In the genomic region with DNA sequence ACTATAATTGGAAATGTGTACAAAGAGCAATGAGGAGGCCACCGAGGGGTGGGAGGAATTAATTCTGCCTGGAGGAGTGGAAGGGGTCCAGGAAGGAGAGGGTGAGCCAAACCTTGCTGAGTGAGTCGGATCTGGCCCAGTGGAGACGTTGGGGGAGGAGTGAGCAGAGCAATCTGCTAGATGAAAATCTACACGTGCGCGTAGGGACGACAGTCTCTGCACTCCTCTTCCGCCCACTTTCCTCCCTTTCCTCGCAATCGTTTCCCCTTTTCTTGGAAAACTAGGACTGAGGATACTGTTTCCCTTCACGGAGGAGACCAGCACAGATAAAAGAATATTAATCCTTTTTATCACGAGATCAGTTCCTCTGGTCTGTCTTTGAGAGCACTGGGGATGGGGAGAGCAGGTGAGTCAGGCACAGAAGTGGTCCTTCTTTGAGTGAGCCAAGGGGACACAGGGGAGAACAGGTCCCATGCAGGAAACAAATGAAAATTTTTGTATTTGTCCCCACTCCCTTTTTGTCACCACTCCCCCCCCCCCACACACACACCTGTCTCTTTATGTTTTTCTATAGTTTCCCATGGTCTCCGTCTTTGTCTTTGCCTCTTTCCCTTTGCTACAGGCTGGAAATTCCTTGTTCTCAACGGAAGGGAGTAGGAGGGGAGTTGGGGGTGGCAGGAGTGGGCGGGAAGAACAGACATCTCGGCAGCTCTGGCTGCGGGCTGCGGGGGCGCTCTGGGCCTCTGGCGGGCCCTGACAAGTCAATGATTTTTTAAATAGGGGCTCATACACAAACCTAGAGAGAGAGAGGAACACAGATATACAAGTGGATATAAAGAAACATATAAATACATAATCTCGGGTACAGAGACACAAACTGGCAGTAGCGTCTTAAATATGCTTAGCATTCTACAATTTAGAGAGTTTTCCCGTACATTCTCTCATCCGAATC, we compare ENCODE assay signal across 1 cellular context.
TF ChIP-seq lines count a peak whose summit lies in the region.

No MANE protein-coding gene starts in this region.

TF ChIP-seq in HepG2, 621 proteins besides CTCF, POLR2A, EP300 and RAD21 (continues in another document):
- TF ChIP-seq, protein P1, sequence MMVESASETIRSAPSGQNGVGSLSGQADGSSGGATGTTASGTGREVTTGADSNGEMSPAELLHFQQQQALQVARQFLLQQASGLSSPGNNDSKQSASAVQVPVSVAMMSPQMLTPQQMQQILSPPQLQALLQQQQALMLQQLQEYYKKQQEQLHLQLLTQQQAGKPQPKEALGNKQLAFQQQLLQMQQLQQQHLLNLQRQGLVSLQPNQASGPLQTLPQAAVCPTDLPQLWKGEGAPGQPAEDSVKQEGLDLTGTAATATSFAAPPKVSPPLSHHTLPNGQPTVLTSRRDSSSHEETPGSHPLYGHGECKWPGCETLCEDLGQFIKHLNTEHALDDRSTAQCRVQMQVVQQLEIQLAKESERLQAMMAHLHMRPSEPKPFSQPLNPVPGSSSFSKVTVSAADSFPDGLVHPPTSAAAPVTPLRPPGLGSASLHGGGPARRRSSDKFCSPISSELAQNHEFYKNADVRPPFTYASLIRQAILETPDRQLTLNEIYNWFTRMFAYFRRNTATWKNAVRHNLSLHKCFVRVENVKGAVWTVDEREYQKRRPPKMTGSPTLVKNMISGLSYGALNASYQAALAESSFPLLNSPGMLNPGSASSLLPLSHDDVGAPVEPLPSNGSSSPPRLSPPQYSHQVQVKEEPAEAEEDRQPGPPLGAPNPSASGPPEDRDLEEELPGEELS (CRISPR knock-in tag; IDR thresholded peaks at IDR 0.05): no peak
- TF ChIP-seq ZNF253 (CRISPR knock-in tag; IDR thresholded peaks at IDR 0.05; ENCODE audit: borderline replicate concordance): no peak
- TF ChIP-seq ZNF124 (CRISPR knock-in tag; IDR thresholded peaks at IDR 0.05): no peak
- no peak for TF ChIP-seq ZNF33B (CRISPR knock-in tag; IDR thresholded peaks at IDR 0.05)
- TF ChIP-seq, protein P2, sequence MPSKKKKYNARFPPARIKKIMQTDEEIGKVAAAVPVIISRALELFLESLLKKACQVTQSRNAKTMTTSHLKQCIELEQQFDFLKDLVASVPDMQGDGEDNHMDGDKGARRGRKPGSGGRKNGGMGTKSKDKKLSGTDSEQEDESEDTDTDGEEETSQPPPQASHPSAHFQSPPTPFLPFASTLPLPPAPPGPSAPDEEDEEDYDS (CRISPR knock-in tag; IDR thresholded peaks at IDR 0.05): no peak
- no peak for TF ChIP-seq SMAD9 (CRISPR knock-in tag; IDR thresholded peaks at IDR 0.05)
- TF ChIP-seq SP4 (CRISPR knock-in tag; IDR thresholded peaks at IDR 0.05): 0 out of 2 replicates have a peak, but pooled peaks have one; percentile 28
- TF ChIP-seq, protein P3, sequence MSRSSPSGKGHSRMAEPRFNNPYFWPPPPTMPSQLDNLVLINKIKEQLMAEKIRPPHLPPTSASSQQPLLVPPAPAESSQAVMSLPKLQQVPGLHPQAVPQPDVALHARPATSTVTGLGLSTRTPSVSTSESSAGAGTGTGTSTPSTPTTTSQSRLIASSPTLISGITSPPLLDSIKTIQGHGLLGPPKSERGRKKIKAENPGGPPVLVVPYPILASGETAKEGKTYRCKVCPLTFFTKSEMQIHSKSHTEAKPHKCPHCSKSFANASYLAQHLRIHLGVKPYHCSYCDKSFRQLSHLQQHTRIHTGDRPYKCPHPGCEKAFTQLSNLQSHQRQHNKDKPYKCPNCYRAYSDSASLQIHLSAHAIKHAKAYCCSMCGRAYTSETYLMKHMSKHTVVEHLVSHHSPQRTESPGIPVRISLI (CRISPR knock-in tag; IDR thresholded peaks at IDR 0.05; ENCODE audit: borderline replicate concordance): no peak
- TF ChIP-seq, protein P4, sequence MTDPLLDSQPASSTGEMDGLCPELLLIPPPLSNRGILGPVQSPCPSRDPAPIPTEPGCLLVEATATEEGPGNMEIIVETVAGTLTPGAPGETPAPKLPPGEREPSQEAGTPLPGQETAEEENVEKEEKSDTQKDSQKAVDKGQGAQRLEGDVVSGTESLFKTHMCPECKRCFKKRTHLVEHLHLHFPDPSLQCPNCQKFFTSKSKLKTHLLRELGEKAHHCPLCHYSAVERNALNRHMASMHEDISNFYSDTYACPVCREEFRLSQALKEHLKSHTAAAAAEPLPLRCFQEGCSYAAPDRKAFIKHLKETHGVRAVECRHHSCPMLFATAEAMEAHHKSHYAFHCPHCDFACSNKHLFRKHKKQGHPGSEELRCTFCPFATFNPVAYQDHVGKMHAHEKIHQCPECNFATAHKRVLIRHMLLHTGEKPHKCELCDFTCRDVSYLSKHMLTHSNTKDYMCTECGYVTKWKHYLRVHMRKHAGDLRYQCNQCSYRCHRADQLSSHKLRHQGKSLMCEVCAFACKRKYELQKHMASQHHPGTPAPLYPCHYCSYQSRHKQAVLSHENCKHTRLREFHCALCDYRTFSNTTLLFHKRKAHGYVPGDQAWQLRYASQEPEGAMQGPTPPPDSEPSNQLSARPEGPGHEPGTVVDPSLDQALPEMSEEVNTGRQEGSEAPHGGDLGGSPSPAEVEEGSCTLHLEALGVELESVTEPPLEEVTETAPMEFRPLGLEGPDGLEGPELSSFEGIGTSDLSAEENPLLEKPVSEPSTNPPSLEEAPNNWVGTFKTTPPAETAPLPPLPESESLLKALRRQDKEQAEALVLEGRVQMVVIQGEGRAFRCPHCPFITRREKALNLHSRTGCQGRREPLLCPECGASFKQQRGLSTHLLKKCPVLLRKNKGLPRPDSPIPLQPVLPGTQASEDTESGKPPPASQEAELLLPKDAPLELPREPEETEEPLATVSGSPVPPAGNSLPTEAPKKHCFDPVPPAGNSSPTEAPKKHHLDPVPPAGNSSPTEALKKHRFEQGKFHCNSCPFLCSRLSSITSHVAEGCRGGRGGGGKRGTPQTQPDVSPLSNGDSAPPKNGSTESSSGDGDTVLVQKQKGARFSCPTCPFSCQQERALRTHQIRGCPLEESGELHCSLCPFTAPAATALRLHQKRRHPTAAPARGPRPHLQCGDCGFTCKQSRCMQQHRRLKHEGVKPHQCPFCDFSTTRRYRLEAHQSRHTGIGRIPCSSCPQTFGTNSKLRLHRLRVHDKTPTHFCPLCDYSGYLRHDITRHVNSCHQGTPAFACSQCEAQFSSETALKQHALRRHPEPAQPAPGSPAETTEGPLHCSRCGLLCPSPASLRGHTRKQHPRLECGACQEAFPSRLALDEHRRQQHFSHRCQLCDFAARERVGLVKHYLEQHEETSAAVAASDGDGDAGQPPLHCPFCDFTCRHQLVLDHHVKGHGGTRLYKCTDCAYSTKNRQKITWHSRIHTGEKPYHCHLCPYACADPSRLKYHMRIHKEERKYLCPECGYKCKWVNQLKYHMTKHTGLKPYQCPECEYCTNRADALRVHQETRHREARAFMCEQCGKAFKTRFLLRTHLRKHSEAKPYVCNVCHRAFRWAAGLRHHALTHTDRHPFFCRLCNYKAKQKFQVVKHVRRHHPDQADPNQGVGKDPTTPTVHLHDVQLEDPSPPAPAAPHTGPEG (CRISPR knock-in tag; IDR thresholded peaks at IDR 0.05): no peak
- no peak for TF ChIP-seq FOXC1 (CRISPR knock-in tag; IDR thresholded peaks at IDR 0.05; ENCODE audit: borderline replicate concordance)
- TF ChIP-seq SSRP1 (CRISPR knock-in tag; IDR thresholded peaks at IDR 0.05): no peak
- TF ChIP-seq ZNF790 (CRISPR knock-in tag; IDR thresholded peaks at IDR 0.05; ENCODE audit: borderline replicate concordance): no peak
- no peak for TF ChIP-seq ZSCAN12 (CRISPR knock-in tag; IDR thresholded peaks at IDR 0.05)
- no peak for TF ChIP-seq NFKBIZ (CRISPR knock-in tag; IDR thresholded peaks at IDR 0.05)
- no peak for TF ChIP-seq ZNF260 (CRISPR knock-in tag; IDR thresholded peaks at IDR 0.05; ENCODE audit: borderline replicate concordance, low read depth)
- no peak for TF ChIP-seq ZFYVE20 (CRISPR knock-in tag; IDR thresholded peaks at IDR 0.05; ENCODE audit: borderline replicate concordance, low read depth)
- no peak for TF ChIP-seq ZBTB38 (CRISPR knock-in tag; IDR thresholded peaks at IDR 0.05)
- no peak for TF ChIP-seq NBN (conservative IDR thresholded peaks at IDR 0.05)
- TF ChIP-seq SIX1 (CRISPR knock-in tag; IDR thresholded peaks at IDR 0.05; ENCODE audit: borderline replicate concordance): no peak
- no peak for TF ChIP-seq IKZF1 (IDR thresholded peaks at IDR 0.05)
- TF ChIP-seq, protein P5, sequence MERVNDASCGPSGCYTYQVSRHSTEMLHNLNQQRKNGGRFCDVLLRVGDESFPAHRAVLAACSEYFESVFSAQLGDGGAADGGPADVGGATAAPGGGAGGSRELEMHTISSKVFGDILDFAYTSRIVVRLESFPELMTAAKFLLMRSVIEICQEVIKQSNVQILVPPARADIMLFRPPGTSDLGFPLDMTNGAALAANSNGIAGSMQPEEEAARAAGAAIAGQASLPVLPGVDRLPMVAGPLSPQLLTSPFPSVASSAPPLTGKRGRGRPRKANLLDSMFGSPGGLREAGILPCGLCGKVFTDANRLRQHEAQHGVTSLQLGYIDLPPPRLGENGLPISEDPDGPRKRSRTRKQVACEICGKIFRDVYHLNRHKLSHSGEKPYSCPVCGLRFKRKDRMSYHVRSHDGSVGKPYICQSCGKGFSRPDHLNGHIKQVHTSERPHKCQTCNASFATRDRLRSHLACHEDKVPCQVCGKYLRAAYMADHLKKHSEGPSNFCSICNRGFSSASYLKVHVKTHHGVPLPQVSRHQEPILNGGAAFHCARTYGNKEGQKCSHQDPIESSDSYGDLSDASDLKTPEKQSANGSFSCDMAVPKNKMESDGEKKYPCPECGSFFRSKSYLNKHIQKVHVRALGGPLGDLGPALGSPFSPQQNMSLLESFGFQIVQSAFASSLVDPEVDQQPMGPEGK (CRISPR knock-in tag; IDR thresholded peaks at IDR 0.05): peak; percentile 56
- TF ChIP-seq SKI (IDR thresholded peaks at IDR 0.05; ENCODE audit: partially characterized antibody): no peak
- TF ChIP-seq ZNF615 (CRISPR knock-in tag; IDR thresholded peaks at IDR 0.05; ENCODE audit: borderline replicate concordance): no peak
- no peak for TF ChIP-seq JARID2 (CRISPR knock-in tag; IDR thresholded peaks at IDR 0.05; ENCODE audit: insufficient replicate concordance)
- TF ChIP-seq, protein P6, sequence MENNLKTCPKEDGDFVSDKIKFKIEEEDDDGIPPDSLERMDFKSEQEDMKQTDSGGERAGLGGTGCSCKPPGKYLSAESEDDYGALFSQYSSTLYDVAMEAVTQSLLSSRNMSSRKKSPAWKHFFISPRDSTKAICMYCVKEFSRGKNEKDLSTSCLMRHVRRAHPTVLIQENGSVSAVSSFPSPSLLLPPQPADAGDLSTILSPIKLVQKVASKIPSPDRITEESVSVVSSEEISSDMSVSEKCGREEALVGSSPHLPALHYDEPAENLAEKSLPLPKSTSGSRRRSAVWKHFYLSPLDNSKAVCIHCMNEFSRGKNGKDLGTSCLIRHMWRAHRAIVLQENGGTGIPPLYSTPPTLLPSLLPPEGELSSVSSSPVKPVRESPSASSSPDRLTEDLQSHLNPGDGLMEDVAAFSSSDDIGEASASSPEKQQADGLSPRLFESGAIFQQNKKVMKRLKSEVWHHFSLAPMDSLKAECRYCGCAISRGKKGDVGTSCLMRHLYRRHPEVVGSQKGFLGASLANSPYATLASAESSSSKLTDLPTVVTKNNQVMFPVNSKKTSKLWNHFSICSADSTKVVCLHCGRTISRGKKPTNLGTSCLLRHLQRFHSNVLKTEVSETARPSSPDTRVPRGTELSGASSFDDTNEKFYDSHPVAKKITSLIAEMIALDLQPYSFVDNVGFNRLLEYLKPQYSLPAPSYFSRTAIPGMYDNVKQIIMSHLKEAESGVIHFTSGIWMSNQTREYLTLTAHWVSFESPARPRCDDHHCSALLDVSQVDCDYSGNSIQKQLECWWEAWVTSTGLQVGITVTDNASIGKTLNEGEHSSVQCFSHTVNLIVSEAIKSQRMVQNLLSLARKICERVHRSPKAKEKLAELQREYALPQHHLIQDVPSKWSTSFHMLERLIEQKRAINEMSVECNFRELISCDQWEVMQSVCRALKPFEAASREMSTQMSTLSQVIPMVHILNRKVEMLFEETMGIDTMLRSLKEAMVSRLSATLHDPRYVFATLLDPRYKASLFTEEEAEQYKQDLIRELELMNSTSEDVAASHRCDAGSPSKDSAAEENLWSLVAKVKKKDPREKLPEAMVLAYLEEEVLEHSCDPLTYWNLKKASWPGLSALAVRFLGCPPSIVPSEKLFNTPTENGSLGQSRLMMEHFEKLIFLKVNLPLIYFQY (CRISPR knock-in tag; IDR thresholded peaks at IDR 0.05; ENCODE audit: borderline replicate concordance): no peak
- TF ChIP-seq RBAK (CRISPR knock-in tag; IDR thresholded peaks at IDR 0.05): no peak
- TF ChIP-seq ZNF670 (CRISPR knock-in tag; IDR thresholded peaks at IDR 0.05; ENCODE audit: borderline replicate concordance): no peak
- TF ChIP-seq GABPB1 (CRISPR knock-in tag; IDR thresholded peaks at IDR 0.05): no peak
- no peak for TF ChIP-seq GTF3A (CRISPR knock-in tag; conservative IDR thresholded peaks at IDR 0.05)
- no peak for TF ChIP-seq RFX5 (IDR thresholded peaks at IDR 0.05; ENCODE audit: low read depth, low read length)
- TF ChIP-seq, protein P7, sequence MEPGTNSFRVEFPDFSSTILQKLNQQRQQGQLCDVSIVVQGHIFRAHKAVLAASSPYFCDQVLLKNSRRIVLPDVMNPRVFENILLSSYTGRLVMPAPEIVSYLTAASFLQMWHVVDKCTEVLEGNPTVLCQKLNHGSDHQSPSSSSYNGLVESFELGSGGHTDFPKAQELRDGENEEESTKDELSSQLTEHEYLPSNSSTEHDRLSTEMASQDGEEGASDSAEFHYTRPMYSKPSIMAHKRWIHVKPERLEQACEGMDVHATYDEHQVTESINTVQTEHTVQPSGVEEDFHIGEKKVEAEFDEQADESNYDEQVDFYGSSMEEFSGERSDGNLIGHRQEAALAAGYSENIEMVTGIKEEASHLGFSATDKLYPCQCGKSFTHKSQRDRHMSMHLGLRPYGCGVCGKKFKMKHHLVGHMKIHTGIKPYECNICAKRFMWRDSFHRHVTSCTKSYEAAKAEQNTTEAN (CRISPR knock-in tag; conservative IDR thresholded peaks at IDR 0.05): no peak
- TF ChIP-seq, protein P8, sequence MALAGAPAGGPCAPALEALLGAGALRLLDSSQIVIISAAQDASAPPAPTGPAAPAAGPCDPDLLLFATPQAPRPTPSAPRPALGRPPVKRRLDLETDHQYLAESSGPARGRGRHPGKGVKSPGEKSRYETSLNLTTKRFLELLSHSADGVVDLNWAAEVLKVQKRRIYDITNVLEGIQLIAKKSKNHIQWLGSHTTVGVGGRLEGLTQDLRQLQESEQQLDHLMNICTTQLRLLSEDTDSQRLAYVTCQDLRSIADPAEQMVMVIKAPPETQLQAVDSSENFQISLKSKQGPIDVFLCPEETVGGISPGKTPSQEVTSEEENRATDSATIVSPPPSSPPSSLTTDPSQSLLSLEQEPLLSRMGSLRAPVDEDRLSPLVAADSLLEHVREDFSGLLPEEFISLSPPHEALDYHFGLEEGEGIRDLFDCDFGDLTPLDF (CRISPR knock-in tag; IDR thresholded peaks at IDR 0.05): no peak
- TF ChIP-seq, protein P9, sequence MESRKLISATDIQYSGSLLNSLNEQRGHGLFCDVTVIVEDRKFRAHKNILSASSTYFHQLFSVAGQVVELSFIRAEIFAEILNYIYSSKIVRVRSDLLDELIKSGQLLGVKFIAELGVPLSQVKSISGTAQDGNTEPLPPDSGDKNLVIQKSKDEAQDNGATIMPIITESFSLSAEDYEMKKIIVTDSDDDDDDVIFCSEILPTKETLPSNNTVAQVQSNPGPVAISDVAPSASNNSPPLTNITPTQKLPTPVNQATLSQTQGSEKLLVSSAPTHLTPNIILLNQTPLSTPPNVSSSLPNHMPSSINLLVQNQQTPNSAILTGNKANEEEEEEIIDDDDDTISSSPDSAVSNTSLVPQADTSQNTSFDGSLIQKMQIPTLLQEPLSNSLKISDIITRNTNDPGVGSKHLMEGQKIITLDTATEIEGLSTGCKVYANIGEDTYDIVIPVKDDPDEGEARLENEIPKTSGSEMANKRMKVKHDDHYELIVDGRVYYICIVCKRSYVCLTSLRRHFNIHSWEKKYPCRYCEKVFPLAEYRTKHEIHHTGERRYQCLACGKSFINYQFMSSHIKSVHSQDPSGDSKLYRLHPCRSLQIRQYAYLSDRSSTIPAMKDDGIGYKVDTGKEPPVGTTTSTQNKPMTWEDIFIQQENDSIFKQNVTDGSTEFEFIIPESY (CRISPR knock-in tag; IDR thresholded peaks at IDR 0.05): no peak
- no peak for TF ChIP-seq ZNF883 (CRISPR knock-in tag; IDR thresholded peaks at IDR 0.05; ENCODE audit: not compliant biosample characterization)
- no peak for TF ChIP-seq ZNF567 (CRISPR knock-in tag; IDR thresholded peaks at IDR 0.05; ENCODE audit: borderline replicate concordance)
- TF ChIP-seq RAD51 (IDR thresholded peaks at IDR 0.05; ENCODE audit: borderline replicate concordance): no peak
